In genomic region chr20:54114109-54114508, GRCh38 we compare ENCODE assay signal across 24 cellular contexts. TPM values are rescaled to one million over a fixed set of nuclear protein-coding genes. Genes with fewer than 3 reads are reported as not detected.
DNase-seq lines count a peak whose midpoint lies in the region; ATAC-seq and TF ChIP-seq lines count a peak whose summit lies in the region.
"Had no signal": no experiment of that assay in that cellular context is flagged by ENCODE, and none has a peak within 500 bp of the region (broad histone marks: within the 10 kb centered on the region; RNA-seq: fewer than 3 reads in every experiment).

No MANE protein-coding gene starts in this region.

- H3K36me3 ChIP-seq in HCT116 (ENCODE audit: control insufficient read depth in 1 of 2, insufficient read depth in 2 of 2, low read length in 2 of 2) (no peaks in the 10 kb centered on the region; a peak in 1 of 4 replicates), RWPE2 (ENCODE audit: low read depth) (no peaks in the 10 kb centered on the region)
- H3K36me3 ChIP-seq: BLaER1 treated with 17β-estradiol and CSF1 and Interleukin-3, amounts not matched to agents 10 nM and 100 nM; HAP-1 had no signal

- H2AFZ ChIP-seq in HCT116 (ENCODE audit: low read depth, low read length, poor library complexity, severe bottlenecking): peak overlapping the region; percentile 75
- H2AFZ ChIP-seq: GM23338 had no signal

- TF ChIP-seq CTCF in HCT116 (IDR thresholded peaks at IDR 0.05 in 2 of 3, conservative IDR thresholded peaks at IDR 0.05 in 1 of 3; ENCODE audit: borderline replicate concordance in 1 of 3, insufficient read depth in 1 of 3, low read depth in 2 of 3, low read length in 2 of 3): no peak
- TF ChIP-seq CTCF in RWPE2 (IDR thresholded peaks at IDR 0.05; ENCODE audit: poor library complexity, severe bottlenecking): no peak
- no peak for TF ChIP-seq CTCF in type B pancreatic cell (conservative IDR thresholded peaks at IDR 0.05)
- no peak for TF ChIP-seq CTCF in natural killer cell (IDR thresholded peaks at IDR 0.05)

- H3K27ac ChIP-seq in HCT116 (ENCODE audit: low read depth, low read length) (no peak overlapping the region), RWPE2 (ENCODE audit: poor library complexity, severe bottlenecking) (peak overlapping the region; percentile 92)
- H3K27ac ChIP-seq: BLaER1 treated with 17β-estradiol and CSF1 and Interleukin-3, amounts not matched to agents 10 nM and 100 nM; SK-N-MC had no signal

- H3K27me3 Mint-ChIP-seq in type B pancreatic cell: no peaks in the 10 kb centered on the region
- H3K27me3 Mint-ChIP-seq in natural killer cell (ENCODE audit: low read depth in 2 of 2): no peaks in the 10 kb centered on the region

- POLR2A ChIA-PET in HCT116 (lab: Charles Lee): no interaction called here

- H3K4me3 Mint-ChIP-seq in type B pancreatic cell (no peak overlapping the region), natural killer cell (no peak overlapping the region)
- H3K4me3 Mint-ChIP-seq: CD4-positive, alpha-beta T cell; GM23338 had no signal

- H3K27ac Mint-ChIP-seq in type B pancreatic cell (peak overlapping the region; percentile 10), natural killer cell (no peak overlapping the region)
- H3K27ac Mint-ChIP-seq: CD4-positive, alpha-beta T cell; GM23338 had no signal

- H3K4me1 Mint-ChIP-seq in type B pancreatic cell (ENCODE audit: unreplicated experiment): peaks cover 5% of the 10 kb centered on the region
- no peaks in the 10 kb centered on the region for H3K4me1 Mint-ChIP-seq in natural killer cell

- no peak for DNase-seq in HCT116 (ENCODE audit: low read depth, low spot score)
- no peak for DNase-seq in RWPE2 (ENCODE audit: low spot score)
- no peak for DNase-seq in left colon
- no peak for DNase-seq in type B pancreatic cell (ENCODE audit: extremely low spot score, unreplicated experiment)
- no peak for DNase-seq in NCI-H1694 (lab: John Stamatoyannopoulos, UW)
- no peak for DNase-seq in natural killer cell
- DNase-seq: AML-193; CD4-positive, alpha-beta T cell; DMS53; Kasumi-1; NCI-H1092 treated with DMSO at 0.1 percent for 48 hours; NCI-H1436; NCI-H1930; NCI-H2107; NCI-H446 treated with DMSO at 0.1 percent for 48 hours; NCI-H526 treated with DMSO at 0.1 percent for 48 hours; SIG-M5 had no signal

- H3K27me3 ChIP-seq in HCT116 (ENCODE audit: insufficient read depth, low read length): no peaks in the 10 kb centered on the region
- H3K27me3 ChIP-seq in RWPE2 (ENCODE audit: insufficient read depth, poor library complexity, severe bottlenecking): no peaks in the 10 kb centered on the region
- H3K27me3 ChIP-seq: BLaER1 treated with 17β-estradiol and CSF1 and Interleukin-3, amounts not matched to agents 10 nM and 100 nM had no signal

- peaks cover 13 to 43% of the 10 kb centered on the region in 2 experiments; a peak in 3 of 4 replicates for H3K4me1 ChIP-seq in HCT116 (ENCODE audit: control insufficient read depth in 1 of 2, insufficient read depth in 2 of 2, low read length in 2 of 2)
- H3K4me1 ChIP-seq in RWPE2 (ENCODE audit: insufficient read depth, poor library complexity, severe bottlenecking): peaks cover 45% of the 10 kb centered on the region
- H3K4me1 ChIP-seq: HAP-1 had no signal

- H3K9me3 ChIP-seq in HCT116 (ENCODE audit: control insufficient read depth in 1 of 2, insufficient read depth in 1 of 2, low read depth in 1 of 2, low read length in 2 of 2): no peaks in the 10 kb centered on the region; a peak in 1 of 4 replicates
- H3K9me3 ChIP-seq in RWPE2 (ENCODE audit: severe bottlenecking): no peaks in the 10 kb centered on the region
- H3K9me3 ChIP-seq: HAP-1 had no signal

- H3K9ac ChIP-seq in HCT116 (ENCODE audit: low read length): no peak overlapping the region
- H3K9ac ChIP-seq: BLaER1 treated with 17β-estradiol and CSF1 and Interleukin-3, amounts not matched to agents 10 nM and 100 nM had no signal

- TF ChIP-seq POLR2A in HCT116 (IDR thresholded peaks at IDR 0.05; ENCODE audit: borderline replicate concordance, extremely low read depth, insufficient read depth, insufficient read length): no peak

- H3K4me3 ChIP-seq in HCT116 (replicated peaks in 1 of 2; ENCODE audit: low read depth in 1 of 2, low read length in 2 of 2) (no peak overlapping the region), RWPE2 (ENCODE audit: severe bottlenecking) (no peak overlapping the region)
- H3K4me3 ChIP-seq: BLaER1 treated with 17β-estradiol and CSF1 and Interleukin-3, amounts not matched to agents 10 nM and 100 nM; GM23338; HAP-1; K562; SK-N-MC had no signal

- H3K9me3 Mint-ChIP-seq in type B pancreatic cell (peaks cover 6% of the 10 kb centered on the region), natural killer cell (no peaks in the 10 kb centered on the region)
- H3K9me3 Mint-ChIP-seq: CD4-positive, alpha-beta T cell; GM23338 had no signal

- H3K4me2 ChIP-seq in HCT116 (ENCODE audit: low read length): no peak overlapping the region
- H3K4me2 ChIP-seq: BLaER1 treated with 17β-estradiol and CSF1 and Interleukin-3, amounts not matched to agents 10 nM and 100 nM; GM23338 had no signal

- ATAC-seq in HCT116 (no peak), RWPE2 (ENCODE audit: low read depth) (no peak), left colon (peak; percentile 4), natural killer cell (no peak)
- no peak for ATAC-seq in activated CD4-positive, CD25-positive, alpha-beta regulatory T cell treated with anti-CD3 and anti-CD28 coated beads, Interleukin-2, amount 50 U/mL, for 24 hours
- ATAC-seq: GM23338, K562, Panc1 had no signal

- BruUV-seq in HCT116 (replicated peaks; lab: Mats Ljungman, UMichigan): no TSS peak

- intact Hi-C loops in HCT116 (cut with micrococcal nuclease) (no loop called here), left colon (cut with DNase I, micrococcal nuclease) (no loop called here), natural killer cell (cut with micrococcal nuclease) (no loop called here)

- no peaks in the 10 kb centered on the region for H4K20me1 ChIP-seq in HCT116 (ENCODE audit: insufficient read depth)
- H4K20me1 ChIP-seq: BLaER1 treated with 17β-estradiol and CSF1 and Interleukin-3, amounts not matched to agents 10 nM and 100 nM had no signal

- H3K79me2 ChIP-seq in HCT116 (ENCODE audit: insufficient read depth, low read length): no peaks in the 10 kb centered on the region

- H3K36me3 Mint-ChIP-seq in type B pancreatic cell (no peaks in the 10 kb centered on the region), natural killer cell (no peaks in the 10 kb centered on the region)

- RAD21 ChIA-PET in HCT116 (lab: Charles Lee; ENCODE audit: low non-redundant PET in 1 of 2, low total read pairs in 2 of 2, uncharacterized antibody in 2 of 2, unreplicated experiment in 2 of 2): no interaction called here

- TF ChIP-seq RAD21 in HCT116 (IDR thresholded peaks at IDR 0.05; ENCODE audit: low read depth): no peak

- H3K9me2 ChIP-seq in HCT116 (ENCODE audit: insufficient read depth): no peaks in the 10 kb centered on the region

- CTCF ChIA-PET in HCT116 (lab: Charles Lee): no interaction called here

TF ChIP-seq in HCT116, 20 proteins besides CTCF, POLR2A, EP300 and RAD21:
- TF ChIP-seq YY1 (IDR thresholded peaks at IDR 0.05; ENCODE audit: extremely low read depth, insufficient replicate concordance, low read depth, low read length) (no peak), ZNF274 (IDR thresholded peaks at IDR 0.05; ENCODE audit: low read depth, low read length) (no peak), EGR1 (IDR thresholded peaks at IDR 0.05; ENCODE audit: low read depth) (no peak), ZFX (IDR thresholded peaks at IDR 0.05) (no peak), TCF7L2 (IDR thresholded peaks at IDR 0.05; ENCODE audit: borderline replicate concordance, extremely low read depth, insufficient read depth, insufficient read length) (no peak), CBX3 (IDR thresholded peaks at IDR 0.05; ENCODE audit: low read depth) (no peak)

RNA-seq across cellular contexts. Expression of gene BCAS1, which starts 43.7 kb away (rescaled TPM):
- total RNA-seq in HCT116 (2021; ENCODE audit: unreplicated experiment): 0.17 TPM
- polyA plus RNA-seq in HCT116 (2012): 0.09 and 0.17 TPM in 2 replicates
- 100 to 1,000 TPM; 149 to 152 TPM for total RNA-seq in left colon
- 10.7 and 43.3 TPM in 2 replicates for total RNA-seq in type B pancreatic cell (ENCODE audit: low replicate concordance)
- 1 to 10 TPM in 1 of 3 donors, under 1 TPM in 2; 0.31 to 1.2 (median 0.68) TPM for total RNA-seq in natural killer cell

RNA-seq across cellular contexts. Expression of gene CYP24A1, which starts 59.7 kb away (rescaled TPM):
- total RNA-seq in HCT116 (2021; ENCODE audit: unreplicated experiment) (267 TPM), left colon (not detected), type B pancreatic cell (ENCODE audit: low replicate concordance) (7.1 and 21.1 TPM in 2 replicates), natural killer cell (under 1 TPM in 1 of 3 donors, not detected in 2; 0.12 TPM)
- polyA plus RNA-seq in HCT116 (2012): 18.9 and 34.6 TPM in 2 replicates
- total RNA-seq: GM23338, K562 had no signal

Comparison
In these comparisons a context has a peak if more than half of its experiments do, and no peak if none do; other contexts are left out.
1. RNA of gene CYP24A1, which starts 59.7 kb away (total RNA-seq): 267 TPM in HCT116 (single experiment); 7.1 to 21.1 TPM in type B pancreatic cell, not detected in left colon and 0.12 TPM in natural killer cell; every median in the first group is over 10 times any median in the second.